Comparison of ENCODE assay signal across 13 cellular contexts in genomic region chrX:130848763-130849162, GRCh38. TPM values are rescaled to one million over a fixed set of nuclear protein-coding genes. Genes with fewer than 3 reads are reported as not detected.
DNase-seq lines count a peak whose midpoint lies in the region; ATAC-seq and TF ChIP-seq lines count a peak whose summit lies in the region.
"Had no signal": no experiment of that assay in that cellular context is flagged by ENCODE, and none has a peak within 500 bp of the region (broad histone marks: within the 10 kb centered on the region; RNA-seq: fewer than 3 reads in every experiment).

No MANE protein-coding gene starts in this region.

- no peak for TF ChIP-seq CTCF in ascending aorta (IDR thresholded peaks at IDR 0.05)

- DNase-seq in GM19238 (ENCODE audit: insufficient read length, low spot score) (no peak), NCI-H146 (lab: John Stamatoyannopoulos, UW) (no peak), HK-2 (ENCODE audit: unreplicated experiment) (no peak), ascending aorta (ENCODE audit: low spot score in 2 of 2) (no peak)
- DNase-seq: activated T-cell treated with anti-CD3 and anti-CD28 coated beads, Interleukin-2, amount 50 U/mL, for 72 hours; occipital lobe; SIG-M5; stimulated activated CD4-positive, alpha-beta T cell treated with anti-CD3 and anti-CD28 coated beads, Interleukin-12 subunit alpha, Interleukin-12 subunit beta, amount 100 ng/mL, for 4 hours had no signal

- no peak overlapping the region for H3K4me3 ChIP-seq in ascending aorta

- no peaks in the 10 kb centered on the region for H3K9me3 ChIP-seq in ascending aorta

- no peak overlapping the region for H3K27ac ChIP-seq in ascending aorta
- H3K27ac ChIP-seq: VCaP had no signal

- H3K27me3 ChIP-seq in ascending aorta: no peaks in the 10 kb centered on the region

- no peaks in the 10 kb centered on the region for H3K4me1 ChIP-seq in ascending aorta

- intact Hi-C loops in ascending aorta (cut with DNase I): no loop called here

- no peaks in the 10 kb centered on the region for H3K36me3 ChIP-seq in ascending aorta

- ATAC-seq in GM18517 (IDR thresholded peaks at IDR 0.05; ENCODE audit: unreplicated experiment): peak; percentile 86
- ATAC-seq in GM21390 (IDR thresholded peaks at IDR 0.05; ENCODE audit: unreplicated experiment): peak; percentile 73
- peak; percentile 82 for ATAC-seq in HG02885 (IDR thresholded peaks at IDR 0.05; ENCODE audit: poor library complexity, unreplicated experiment)
- ATAC-seq in HG03575 (IDR thresholded peaks at IDR 0.05; ENCODE audit: extremely low read depth, insufficient number of reproducible peaks, low FRiP score, unreplicated experiment): peak; percentile 62
- ATAC-seq: activated T-cell treated with anti-CD3 and anti-CD28 coated beads, Interleukin-2, amount 50 U/mL, for 72 hours had no signal

RNA-seq across cellular contexts. Expression of gene ENOX2, which starts 54.2 kb away (rescaled TPM):
- 2.0 TPM for total RNA-seq in ascending aorta
